9 cellular contexts compared by ENCODE assay signal in genomic region chr14:102095871-102096568, GRCh38. TPM values are rescaled to one million over a fixed set of nuclear protein-coding genes. Genes with fewer than 3 reads are reported as not detected.
DNase-seq lines count a peak whose midpoint lies in the region; ATAC-seq and TF ChIP-seq lines count a peak whose summit lies in the region.
"Had no signal": no experiment of that assay in that cellular context is flagged by ENCODE, and none has a peak within 500 bp of the region (broad histone marks: within the 10 kb centered on the region; RNA-seq: fewer than 3 reads in every experiment).

No MANE protein-coding gene starts in this region.

- peaks cover 3% of the 10 kb centered on the region for H3K4me1 Mint-ChIP-seq in CD8-positive, alpha-beta T cell (ENCODE audit: low read depth)
- H3K4me1 Mint-ChIP-seq in neural progenitor cell, result peaks cover 21% of the 10 kb centered on the region

- CTCF ChIA-PET in CD8-positive, alpha-beta T cell (lab: Charles Lee), result interaction anchor here (0.7 to 6.7 kb wide), 36 partner anchors 8 to 389 kb away, joined by 3 to 96 read pairs (median 4); partner anchors contain the start of gene DYNC1H1

- no peak overlapping the region for H3K27ac ChIP-seq in CD8-positive, alpha-beta T cell (ENCODE audit: low read depth, low read length)
- H3K27ac ChIP-seq in HUES48 (ENCODE audit: low read depth, low read length), result peak overlapping the region; percentile 47
- H3K27ac ChIP-seq in caudate nucleus (ENCODE audit: low read depth, low read length), result peak overlapping the region; percentile 91
- H3K27ac ChIP-seq in neural progenitor cell, result no peak overlapping the region

- no peaks in the 10 kb centered on the region for H3K27me3 ChIP-seq in CD8-positive, alpha-beta T cell (ENCODE audit: insufficient read depth, low read length)
- H3K27me3 ChIP-seq in HUES48 (ENCODE audit: control insufficient read depth, insufficient read depth, low read length) (no peaks in the 10 kb centered on the region), neural progenitor cell (no peaks in the 10 kb centered on the region)

- intact Hi-C loops in CD8-positive, alpha-beta T cell (cut with DNase I, micrococcal nuclease), result loop anchor here (1.0 to 10.0 kb wide), 8 partner anchors 8 to 389 kb away; no protein-coding TSS in a partner anchor

- no peak overlapping the region for H3K4me3 ChIP-seq in CD8-positive, alpha-beta T cell (ENCODE audit: low read depth, low read length)
- H3K4me3 ChIP-seq in HUES48 (ENCODE audit: low read depth, low read length), result no peak overlapping the region
- no peak overlapping the region for H3K4me3 ChIP-seq in neural progenitor cell

- no peaks in the 10 kb centered on the region for H3K4me1 ChIP-seq in CD8-positive, alpha-beta T cell (ENCODE audit: insufficient read depth, low read length)
- H3K4me1 ChIP-seq in HUES48 (ENCODE audit: control insufficient read depth, insufficient read depth, low read length), result peaks cover 8% of the 10 kb centered on the region
- peaks cover 7% of the 10 kb centered on the region for H3K4me1 ChIP-seq in neural progenitor cell

- H3F3A ChIP-seq in neural progenitor cell (ENCODE audit: low read depth), result peaks cover 2% of the 10 kb centered on the region

- TF ChIP-seq CTCF in CD8-positive, alpha-beta T cell (IDR thresholded peaks at IDR 0.05), result no peak
- TF ChIP-seq CTCF in neural progenitor cell (IDR thresholded peaks at IDR 0.05), result no peak

- no peaks in the 10 kb centered on the region for H3K9me3 Mint-ChIP-seq in CD8-positive, alpha-beta T cell
- H3K9me3 Mint-ChIP-seq in neural progenitor cell, result no peaks in the 10 kb centered on the region
- H3K9me3 Mint-ChIP-seq: activated naive CD4-positive, alpha-beta T cell treated with anti-CD3 and anti-CD28 coated beads, Interleukin-2, amount 50 U/mL, for 24 hours had no signal

- no peaks in the 10 kb centered on the region for H3K36me3 Mint-ChIP-seq in CD8-positive, alpha-beta T cell
- H3K36me3 Mint-ChIP-seq in neural progenitor cell, result no peaks in the 10 kb centered on the region
- H3K36me3 Mint-ChIP-seq: activated naive CD4-positive, alpha-beta T cell treated with anti-CD3 and anti-CD28 coated beads, Interleukin-2, amount 50 U/mL, for 24 hours had no signal

- H3K4me3 Mint-ChIP-seq in CD8-positive, alpha-beta T cell, result no peak overlapping the region
- no peak overlapping the region for H3K4me3 Mint-ChIP-seq in neural progenitor cell
- H3K4me3 Mint-ChIP-seq: activated naive CD4-positive, alpha-beta T cell treated with anti-CD3 and anti-CD28 coated beads, Interleukin-2, amount 50 U/mL, for 24 hours had no signal

- H3K36me3 ChIP-seq in CD8-positive, alpha-beta T cell (ENCODE audit: insufficient read depth, low read length), result no peaks in the 10 kb centered on the region
- H3K36me3 ChIP-seq in HUES48 (ENCODE audit: control insufficient read depth, insufficient read depth, low read length), result no peaks in the 10 kb centered on the region
- no peaks in the 10 kb centered on the region for H3K36me3 ChIP-seq in neural progenitor cell

- H3K27me3 Mint-ChIP-seq in CD8-positive, alpha-beta T cell (ENCODE audit: low read depth), result no peaks in the 10 kb centered on the region
- no peaks in the 10 kb centered on the region for H3K27me3 Mint-ChIP-seq in neural progenitor cell (ENCODE audit: insufficient read depth, low read depth)
- H3K27me3 Mint-ChIP-seq: activated naive CD4-positive, alpha-beta T cell treated with anti-CD3 and anti-CD28 coated beads, Interleukin-2, amount 50 U/mL, for 24 hours had no signal

- H2AFZ ChIP-seq in neural progenitor cell (replicated peaks), result peak overlapping the region; percentile 76

- peak; percentile 46 for ATAC-seq in CD8-positive, alpha-beta T cell
- no peak for ATAC-seq in HG03280 (IDR thresholded peaks at IDR 0.05; ENCODE audit: unreplicated experiment)

- H4K20me1 ChIP-seq in neural progenitor cell (ENCODE audit: low read depth), result no peaks in the 10 kb centered on the region

- H3K79me2 ChIP-seq in neural progenitor cell (ENCODE audit: low read depth), result no peaks in the 10 kb centered on the region

- H3K4me2 ChIP-seq in neural progenitor cell, result peak overlapping the region; percentile 38

- no peaks in the 10 kb centered on the region for H3K9me3 ChIP-seq in CD8-positive, alpha-beta T cell (ENCODE audit: low read length)
- H3K9me3 ChIP-seq in HUES48 (ENCODE audit: control insufficient read depth, insufficient read depth, low read length) (no peaks in the 10 kb centered on the region), neural progenitor cell (ENCODE audit: low read depth) (no peaks in the 10 kb centered on the region)

- H3K9ac ChIP-seq in HUES48 (ENCODE audit: low read depth, low read length) (no peak overlapping the region), neural progenitor cell (no peak overlapping the region)

- no peak for DNase-seq in CD8-positive, alpha-beta T cell
- DNase-seq in caudate nucleus (lab: John Stamatoyannopoulos, UW) (peak in 1 of 61 donors; percentile 33), neural progenitor cell (ENCODE audit: low spot score) (peak; percentile 31), SHP77 (lab: John Stamatoyannopoulos, UW) (no peak), amniotic stem cell (lab: John Stamatoyannopoulos, UW) (no peak)
- no peak for DNase-seq in stimulated activated CD4-positive, alpha-beta T cell treated with anti-CD3 and anti-CD28 coated beads, Interleukin-12 subunit alpha, Interleukin-12 subunit beta, amount 100 ng/mL, for 4 hours

- H3K27ac Mint-ChIP-seq in CD8-positive, alpha-beta T cell, result no peak overlapping the region
- H3K27ac Mint-ChIP-seq in neural progenitor cell, result no peak overlapping the region

- POLR2A ChIA-PET in CD8-positive, alpha-beta T cell (lab: Charles Lee), result interaction anchor here (0.8 to 1.0 kb wide), 2 partner anchors 134 to 212 kb away, joined by 4 read pairs; no protein-coding TSS in a partner anchor

RNA-seq across cellular contexts. Expression of gene HSP90AA1, which starts 9.2 kb away (rescaled TPM):
- total RNA-seq in CD8-positive, alpha-beta T cell, result 100 to 1,000 TPM; 532 to 539 TPM
- 656 and 746 TPM in 2 replicates for total RNA-seq in neural progenitor cell (ENCODE audit: low replicate concordance)

RNA-seq across cellular contexts. Expression of gene WDR20, which starts 43.7 kb away (rescaled TPM):
- 10 to 100 TPM; 40.8 to 46.3 TPM for total RNA-seq in CD8-positive, alpha-beta T cell
- total RNA-seq in neural progenitor cell (ENCODE audit: low replicate concordance), result 18.2 and 22.4 TPM in 2 replicates

Comparison
In these comparisons a context has a peak if more than half of its experiments do, and no peak if none do; other contexts are left out.
1. H3K27ac ChIP-seq: peak in HUES48 (single experiment) and caudate nucleus (single experiment); none in CD8-positive, alpha-beta T cell (single experiment) and neural progenitor cell (single experiment).